19 cellular contexts compared by ENCODE assay signal in genomic region chr1:185721553-185721952, GRCh38.
"Had no signal": no experiment of that assay in that cellular context is flagged by ENCODE, and none has a peak within 500 bp of the region (broad histone marks: within the 10 kb centered on the region; RNA-seq: fewer than 3 reads in every experiment).

No MANE protein-coding gene starts in this region.

- H3K4me2 ChIP-seq: neural progenitor cell had no signal

- H3K27me3 ChIP-seq: dorsolateral prefrontal cortex, neural progenitor cell, suprapubic skin, upper lobe of right lung, uterus had no signal

- H3K4me3 ChIP-seq: dorsolateral prefrontal cortex, lung, mucosa of descending colon, neural progenitor cell, smooth muscle cell, suprapubic skin, transverse colon, upper lobe of right lung, uterus had no signal

- ATAC-seq: mucosa of descending colon; sciatic nerve; stimulated activated naive CD8-positive, alpha-beta T cell treated with anti-CD3 and anti-CD28 coated beads, Interleukin-15, amount 100 ng/mL, for 72 hours; upper lobe of right lung had no signal

- H3K4me1 ChIP-seq: neural progenitor cell, parathyroid adenoma, transverse colon, upper lobe of right lung, uterus had no signal

- H3K79me2 ChIP-seq: parathyroid adenoma had no signal

- H3K27ac ChIP-seq: dorsolateral prefrontal cortex, neural progenitor cell, parathyroid adenoma, suprapubic skin, transverse colon, upper lobe of right lung, uterus had no signal

- H2AFZ ChIP-seq: neural progenitor cell, parathyroid adenoma had no signal

- H3K9me3 ChIP-seq: mucosa of descending colon, suprapubic skin, transverse colon, upper lobe of right lung, uterus had no signal

- DNase-seq: dorsolateral prefrontal cortex; effector CD4-positive, alpha-beta T cell; mucosa of descending colon; naive B cell; stimulated activated CD4-positive, alpha-beta T cell treated with anti-CD3 and anti-CD28 coated beads, Interleukin-12 subunit alpha, Interleukin-12 subunit beta, amount 100 ng/mL, for 4 hours; stimulated activated CD4-positive, alpha-beta T cell treated with anti-CD3 and anti-CD28 coated beads, Interleukin-1b, Interleukin-23, amount 100 ng/mL, for 48 hours; stimulated activated CD4-positive, alpha-beta T cell treated with anti-CD3 and anti-CD28 coated beads, Interleukin-4, amount 100 ng/mL, for 1 hour; stimulated activated CD8-positive, alpha-beta memory T cell treated with anti-CD3 and anti-CD28 coated beads, Interleukin-4, amount 100 ng/mL, for 48 hours; stimulated activated naive CD4-positive, alpha-beta T cell; stimulated activated naive CD8-positive, alpha-beta T cell treated with anti-CD3 and anti-CD28 coated beads, Interleukin-15, amount 100 ng/mL, for 72 hours; transverse colon; upper lobe of right lung; uterus had no signal

- H3K36me3 ChIP-seq: neural progenitor cell, suprapubic skin, transverse colon, upper lobe of right lung, uterus had no signal

- H3K9ac ChIP-seq: neural progenitor cell, parathyroid adenoma had no signal
